9 cellular contexts compared by ENCODE assay signal in genomic region chr9:34992376-34992951, GRCh38. TPM values are rescaled to one million over a fixed set of nuclear protein-coding genes. Genes with fewer than 3 reads are reported as not detected.
DNase-seq lines count a peak whose midpoint lies in the region; ATAC-seq, FAIRE-seq and TF ChIP-seq lines count a peak whose summit lies in the region.
"Had no signal": no experiment of that assay in that cellular context is flagged by ENCODE, and none has a peak within 500 bp of the region (broad histone marks: within the 10 kb centered on the region; RNA-seq: fewer than 3 reads in every experiment).

No MANE protein-coding gene starts in this region.

- no peaks in the 10 kb centered on the region for H3K27me3 Mint-ChIP-seq in activated CD4-positive, alpha-beta T cell treated with anti-CD3 and anti-CD28 coated beads, Interleukin-2, amount 10 ng/mL, durations not matched to agents 7 days and 5 days

- H3K27ac Mint-ChIP-seq in activated CD4-positive, alpha-beta T cell treated with anti-CD3 and anti-CD28 coated beads, Interleukin-2, amount 10 ng/mL, durations not matched to agents 7 days and 5 days: no peak overlapping the region

- peak in 1 of 2 donors; percentile 44 for TF ChIP-seq POLR2A in heart left ventricle (IDR thresholded peaks at IDR 0.05)

- H3K9me3 Mint-ChIP-seq in activated CD4-positive, alpha-beta T cell treated with anti-CD3 and anti-CD28 coated beads, Interleukin-2, amount 10 ng/mL, durations not matched to agents 7 days and 5 days: no peaks in the 10 kb centered on the region

- FAIRE-seq in D721Med (lab: Jason Lieb, UNC): no peak

- intact Hi-C loops in heart left ventricle (cut with DNase I): loop anchor here in 3 of 10 donors (2.0 to 5.0 kb wide), 2 partner anchors 80 kb away; partner anchors contain the start of gene VCP (in 3 of the 3)

- WGBS in heart left ventricle, 4 donors: 56 to 70% (median 56%) methylated on average over 15 to 16 of the region's 16 CpGs

- H3K36me3 ChIP-seq in heart left ventricle: peaks cover 0 to 22% (median 15%) of the 10 kb centered on the region in 9 donors

- H3K27me3 ChIP-seq in heart left ventricle: no peaks in the 10 kb centered on the region

- peaks cover 32% of the 10 kb centered on the region for H3K4me1 Mint-ChIP-seq in activated CD4-positive, alpha-beta T cell treated with anti-CD3 and anti-CD28 coated beads, Interleukin-2, amount 10 ng/mL, durations not matched to agents 7 days and 5 days

- H3K4me1 ChIP-seq in heart left ventricle: peaks cover 8 to 86% (median 64%) of the 10 kb centered on the region in 12 donors

- H3K9me3 ChIP-seq in heart left ventricle: no peaks in the 10 kb centered on the region

- H3K27ac ChIP-seq in heart left ventricle: peak overlapping the region in 11 of 12 donors; percentile 89 to 99 (median 96)
- H3K27ac ChIP-seq: C4-2B had no signal

- H3K4me3 ChIP-seq in heart left ventricle: peak overlapping the region in 7 of 12 donors; percentile 24 to 50 (median 36)

- ATAC-seq in heart left ventricle (peak; percentile 2 to 18 (median 9)), GM21515 (IDR thresholded peaks at IDR 0.05; ENCODE audit: unreplicated experiment) (no peak), GM18517 (IDR thresholded peaks at IDR 0.05; ENCODE audit: unreplicated experiment) (no peak)

- no peaks in the 10 kb centered on the region for H3K36me3 Mint-ChIP-seq in activated CD4-positive, alpha-beta T cell treated with anti-CD3 and anti-CD28 coated beads, Interleukin-2, amount 10 ng/mL, durations not matched to agents 7 days and 5 days (ENCODE audit: low read depth)

- CTCF ChIA-PET in activated CD4-positive, alpha-beta T cell treated with anti-CD3 and anti-CD28 coated beads, Interleukin-2, amount 10 ng/mL, durations not matched to agents 7 days and 5 days (lab: Charles Lee): interaction anchor here (0.9 to 1.3 kb wide), 3 partner anchors 21 to 93 kb away, joined by 3 read pairs; no protein-coding TSS in a partner anchor

- TF ChIP-seq CTCF in heart left ventricle (IDR thresholded peaks at IDR 0.05) (no peak), D721Med (IDR thresholded peaks at IDR 0.05; ENCODE audit: insufficient read depth, missing control alignments) (no peak)

- DNase-seq in activated CD4-positive, alpha-beta T cell treated with anti-CD3 and anti-CD28 coated beads for 1 hour: peak; percentile 44
- no peak for DNase-seq in activated CD4-positive, alpha-beta T cell treated with anti-CD3 and anti-CD28 coated beads, Interleukin-2, amount 10 ng/mL, durations not matched to agents 7 days and 5 days
- peak; percentile 78 for DNase-seq in activated naive CD4-positive, alpha-beta T cell treated with anti-CD3 and anti-CD28 coated beads, Interleukin-2, amount 50 U/mL, for 16 hours
- DNase-seq in heart left ventricle (peak; percentile 54 to 92 (median 75)), D721Med (ENCODE audit: insufficient read length, low spot score) (no peak)
- DNase-seq in stimulated activated CD4-positive, alpha-beta T cell treated with anti-CD3 and anti-CD28 coated beads, Interleukin-12 subunit alpha, Interleukin-12 subunit beta, amount 100 ng/mL, for 4 hours: peak; percentile 67

- POLR2A ChIA-PET in activated CD4-positive, alpha-beta T cell treated with anti-CD3 and anti-CD28 coated beads, Interleukin-2, amount 10 ng/mL, durations not matched to agents 7 days and 5 days (lab: Charles Lee): no interaction called here

- H3K4me3 Mint-ChIP-seq in activated CD4-positive, alpha-beta T cell treated with anti-CD3 and anti-CD28 coated beads, Interleukin-2, amount 10 ng/mL, durations not matched to agents 7 days and 5 days: no peak overlapping the region

RNA-seq across cellular contexts. Expression of gene DNAJB5, which starts 2.9 kb away (rescaled TPM):
- total RNA-seq in activated CD4-positive, alpha-beta T cell treated with anti-CD3 and anti-CD28 coated beads, Interleukin-2, amount 10 ng/mL, durations not matched to agents 7 days and 5 days: 1 to 10 TPM; 3.5 to 4.6 TPM
- 100 to 1,000 TPM in 3 of 9 donors, 10 to 100 TPM in 6; 33.6 to 134 (median 88.5) TPM for total RNA-seq in heart left ventricle
- 100 to 1,000 TPM in 1 of 2 donors, 10 to 100 TPM in 1; 75.5 to 166 TPM for polyA plus RNA-seq in heart left ventricle

RNA-seq across cellular contexts. Expression of gene PHF24, which starts 34.4 kb away (rescaled TPM):
- total RNA-seq in activated CD4-positive, alpha-beta T cell treated with anti-CD3 and anti-CD28 coated beads, Interleukin-2, amount 10 ng/mL, durations not matched to agents 7 days and 5 days: not detected
- total RNA-seq in heart left ventricle: 1 to 10 TPM in 1 of 9 donors, under 1 TPM in 7, not detected in 1; 0.07 to 2.2 (median 0.35) TPM
- polyA plus RNA-seq in heart left ventricle: under 1 TPM; 0.06 to 0.11 TPM

Comparison
In these comparisons a context has a peak if more than half of its experiments do, and no peak if none do; other contexts are left out.
1. DNase-seq: peak in activated CD4-positive, alpha-beta T cell treated with anti-CD3 and anti-CD28 coated beads for 1 hour (single experiment), activated naive CD4-positive, alpha-beta T cell treated with anti-CD3 and anti-CD28 coated beads, Interleukin-2, amount 50 U/mL, for 16 hours (single experiment), heart left ventricle (5 of 5) and stimulated activated CD4-positive, alpha-beta T cell treated with anti-CD3 and anti-CD28 coated beads, Interleukin-12 subunit alpha, Interleukin-12 subunit beta, amount 100 ng/mL, for 4 hours (single experiment); none in activated CD4-positive, alpha-beta T cell treated with anti-CD3 and anti-CD28 coated beads, Interleukin-2, amount 10 ng/mL, durations not matched to agents 7 days and 5 days (single experiment) and D721Med (single experiment).
2. ATAC-seq: peak in heart left ventricle (4 of 4); none in GM21515 (single experiment) and GM18517 (single experiment).
3. RNA of gene DNAJB5, which starts 2.9 kb away (total RNA-seq): 33.6 to 134 TPM in heart left ventricle; 3.5 to 4.6 TPM in activated CD4-positive, alpha-beta T cell treated with anti-CD3 and anti-CD28 coated beads, Interleukin-2, amount 10 ng/mL, durations not matched to agents 7 days and 5 days; every median in the first group is over 4 times any median in the second.